Comparison of ENCODE assay signal across 1 cellular context in genomic region chr4:76953956-76954355, GRCh38.
TF ChIP-seq lines count a peak whose summit lies in the region.

No MANE protein-coding gene starts in this region.

TF ChIP-seq in HepG2, 621 proteins besides CTCF, POLR2A, EP300 and RAD21:
- TF ChIP-seq CREB1 (IDR thresholded peaks at IDR 0.05) (0 out of 2 replicates have a peak, but pooled peaks have one; percentile 26), CREB1 (CRISPR knock-in tag; IDR thresholded peaks at IDR 0.05) (no peak), AGO2 (optimal IDR thresholded peaks at IDR 0.05; ENCODE audit: low read depth, low read length) (no peak)
TF ChIP-seq in HepG2: peak in this region for 1.
